18 cellular contexts compared by ENCODE assay signal in the genomic region with DNA sequence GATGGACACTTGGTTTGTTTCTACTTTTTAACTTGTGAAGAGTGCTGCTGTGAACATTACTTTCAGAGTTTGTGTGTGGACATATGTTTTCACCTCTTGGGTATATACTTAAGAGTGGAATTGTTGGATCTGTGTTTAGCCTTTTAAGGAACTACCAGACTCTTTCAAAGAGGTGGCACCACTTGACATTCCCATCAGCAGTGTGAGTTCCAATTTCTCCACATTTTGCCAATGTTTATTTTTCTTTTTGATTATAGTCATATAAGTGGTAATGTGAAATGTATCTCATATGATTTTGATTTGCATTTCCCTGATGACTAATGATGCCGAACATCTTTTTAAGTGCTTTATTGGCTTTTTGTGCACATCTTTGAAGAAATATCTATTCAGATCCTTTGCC. TPM values are rescaled to one million over a fixed set of nuclear protein-coding genes. Genes with fewer than 3 reads are reported as not detected.
A peak's percentile ranks its signal among the peaks of the same experiment; 100 is the strongest.
DNase-seq lines count a peak whose midpoint lies in the region; ATAC-seq, FAIRE-seq and TF ChIP-seq lines count a peak whose summit lies in the region.
"Had no signal": no experiment of that assay in that cellular context is flagged by ENCODE, and none has a peak within 500 bp of the region (broad histone marks: within the 10 kb centered on the region; RNA-seq: fewer than 3 reads in every experiment).

No MANE protein-coding gene starts in this region.

- H3K27ac Mint-ChIP-seq in astrocyte (ENCODE audit: unreplicated experiment) = no peak overlapping the region

- H4K20me1 ChIP-seq in astrocyte (ENCODE audit: insufficient read depth, low read length) = peaks cover 47% of the 10 kb centered on the region

- H3K4me1 ChIP-seq in astrocyte (ENCODE audit: insufficient read depth, low read length) (no peaks in the 10 kb centered on the region), left lung (no peaks in the 10 kb centered on the region), body of pancreas (peaks cover 8% of the 10 kb centered on the region)
- H3K4me1 ChIP-seq: SJSA1 had no signal

- H3K36me3 ChIP-seq in astrocyte (ENCODE audit: insufficient read depth, low read length) (no peaks in the 10 kb centered on the region), left lung (peaks cover 0 to 4% of the 10 kb centered on the region in 2 donors), body of pancreas (replicated peaks in 1 of 2; ENCODE audit: insufficient read depth in 1 of 2, low read depth in 2 of 2) (no peaks in the 10 kb centered on the region)

- H2AFZ ChIP-seq in astrocyte (ENCODE audit: low read depth, low read length) = no peak overlapping the region
- H2AFZ ChIP-seq: PC-9 had no signal

- H3K79me2 ChIP-seq in astrocyte (ENCODE audit: insufficient read depth, low read length) = peaks cover 71% of the 10 kb centered on the region

- H3K4me1 Mint-ChIP-seq in astrocyte (ENCODE audit: low read depth, unreplicated experiment) = peaks cover 5% of the 10 kb centered on the region

- H3K27me3 ChIP-seq in astrocyte (ENCODE audit: insufficient read depth, low read length) (no peaks in the 10 kb centered on the region), left lung (no peaks in the 10 kb centered on the region), body of pancreas (no peaks in the 10 kb centered on the region)
- H3K27me3 ChIP-seq: SJSA1 had no signal

- H3K9me3 ChIP-seq in astrocyte (ENCODE audit: insufficient read depth, low read depth, low read length) = no peaks in the 10 kb centered on the region
- no peaks in the 10 kb centered on the region for H3K9me3 ChIP-seq in left lung
- no peaks in the 10 kb centered on the region for H3K9me3 ChIP-seq in body of pancreas
- H3K9me3 ChIP-seq: SJSA1 had no signal

- DNase-seq in AG09319 (ENCODE audit: extremely low read depth, low read depth) (peak; percentile 45), HCEC 1CT (peak; percentile 67), astrocyte (ENCODE audit: low read depth) (peak; percentile 13), left lung (no peak), frontal cortex (ENCODE audit: low spot score in 2 of 2) (no peak), body of pancreas (no peak)
- DNase-seq: AML-193, COR-L47, H7, Karpas-422, MM.1S, NCI-H1092 treated with DMSO at 0.1 percent for 48 hours, NCI-H1694 treated with DMSO at 0.1 percent for 48 hours, NCI-H446, NCI-H748 treated with DMSO at 0.1 percent for 48 hours, PC-9 had no signal

- TF ChIP-seq CTCF in AG09319 (IDR thresholded peaks at IDR 0.05; ENCODE audit: low read depth, low read length) (no peak), astrocyte (IDR thresholded peaks at IDR 0.05; ENCODE audit: insufficient read depth, low read depth, low read length) (no peak), left lung (IDR thresholded peaks at IDR 0.05) (no peak), body of pancreas (IDR thresholded peaks at IDR 0.05) (no peak)

- no peak overlapping the region for H3K27ac ChIP-seq in astrocyte (ENCODE audit: low read depth, low read length)
- no peak overlapping the region for H3K27ac ChIP-seq in left lung
- H3K27ac ChIP-seq in body of pancreas = no peak overlapping the region
- H3K27ac ChIP-seq: PC-9, SJSA1 had no signal

- intact Hi-C loops in left lung (cut with DNase I) = no loop called here
- intact Hi-C loops in body of pancreas (cut with DNase I) = no loop called here

- H3K4me3 ChIP-seq in astrocyte (ENCODE audit: insufficient read depth, low read depth, low read length) (no peak overlapping the region), left lung (no peak overlapping the region), body of pancreas (no peak overlapping the region)
- H3K4me3 ChIP-seq: PC-9, SJSA1 had no signal

- no peak overlapping the region for H3K9ac ChIP-seq in astrocyte (ENCODE audit: low read length)

- peaks cover 1% of the 10 kb centered on the region for H3K9me3 Mint-ChIP-seq in astrocyte (ENCODE audit: unreplicated experiment)

- FAIRE-seq in astrocyte (lab: Jason Lieb, UNC) = no peak
- no peak for FAIRE-seq in frontal cortex (lab: Jason Lieb, UNC)

- H3K27me3 Mint-ChIP-seq in astrocyte (ENCODE audit: low read depth, unreplicated experiment) = no peaks in the 10 kb centered on the region

- no peak overlapping the region for H3K4me3 Mint-ChIP-seq in astrocyte (ENCODE audit: unreplicated experiment)

- no peak for TF ChIP-seq POLR2A in body of pancreas (IDR thresholded peaks at IDR 0.05)

- H3K4me2 ChIP-seq in astrocyte (ENCODE audit: low read length) = no peak overlapping the region
- H3K4me2 ChIP-seq: PC-9 had no signal

- peaks cover 10% of the 10 kb centered on the region for H3K36me3 Mint-ChIP-seq in astrocyte (ENCODE audit: low read depth, unreplicated experiment)

- ATAC-seq in left lung = peak; percentile 53
- ATAC-seq in HG03342 (IDR thresholded peaks at IDR 0.05; ENCODE audit: unreplicated experiment) = no peak
- ATAC-seq in body of pancreas = no peak

- WGBS in body of pancreas, 2 donors = 90 to 95% methylated on average over 1 of the region's 1 CpG

RNA-seq across cellular contexts. Expression of a gene that starts 44.8 kb away (rescaled TPM):
- total RNA-seq in astrocyte (127 and 140 TPM in 2 replicates), left lung (10 to 100 TPM; 82.4 to 88.5 TPM), frontal cortex (429 TPM), body of pancreas (10 to 100 TPM; 52.7 to 58.4 TPM)

Comparison
In these comparisons a context has a peak if more than half of its experiments do, and no peak if none do; other contexts are left out.
1. DNase-seq: peak in AG09319 (single experiment), HCEC 1CT (single experiment) and astrocyte (single experiment); none in left lung (0 of 2), frontal cortex (0 of 2) and body of pancreas (0 of 4).